In genomic region chr11:132994038-132994502, GRCh38 we compare ENCODE assay signal across 11 cellular contexts.
A peak's percentile ranks its signal among the peaks of the same experiment; 100 is the strongest.
DNase-seq lines count a peak whose midpoint lies in the region; ATAC-seq and TF ChIP-seq lines count a peak whose summit lies in the region.
"Had no signal": no experiment of that assay in that cellular context is flagged by ENCODE, and none has a peak within 500 bp of the region (broad histone marks: within the 10 kb centered on the region; RNA-seq: fewer than 3 reads in every experiment).

No MANE protein-coding gene starts in this region.

- no peak overlapping the region for H3K9ac ChIP-seq in HUES48 (ENCODE audit: low read depth, low read length)

- H3K36me3 ChIP-seq in A673 (ENCODE audit: insufficient read depth, low read length, poor library complexity, severe bottlenecking) (no peaks in the 10 kb centered on the region), HUES48 (ENCODE audit: control insufficient read depth, insufficient read depth, low read length) (no peaks in the 10 kb centered on the region), WERI-Rb-1 (no peaks in the 10 kb centered on the region)

- H3K4me1 ChIP-seq in A673 (ENCODE audit: insufficient read depth, low read length, poor library complexity, severe bottlenecking): peaks cover 13% of the 10 kb centered on the region
- peaks cover 6% of the 10 kb centered on the region; the same call in 1 of the 2 replicates for H3K4me1 ChIP-seq in HUES48 (ENCODE audit: control insufficient read depth, insufficient read depth, low read length)

- H3K27me3 ChIP-seq in A673 (replicated peaks; ENCODE audit: insufficient read depth, low read depth, low read length, poor library complexity): peaks cover 43% of the 10 kb centered on the region
- H3K27me3 ChIP-seq in HUES48 (ENCODE audit: control insufficient read depth, insufficient read depth, low read length): peaks cover 57% of the 10 kb centered on the region
- H3K27me3 ChIP-seq in WERI-Rb-1 (ENCODE audit: insufficient read depth, low read depth, severe bottlenecking): no peaks in the 10 kb centered on the region

- H3K4me3 ChIP-seq in A673 (ENCODE audit: low read depth, low read length, poor library complexity, severe bottlenecking): peak overlapping the region; percentile 10
- H3K4me3 ChIP-seq in HUES48 (ENCODE audit: low read depth, low read length): peak overlapping the region; percentile 58
- H3K4me3 ChIP-seq in WERI-Rb-1 (ENCODE audit: low read depth, low read length): peak overlapping the region; percentile 42

- no peak for ATAC-seq in HG03520 (IDR thresholded peaks at IDR 0.05; ENCODE audit: unreplicated experiment)
- ATAC-seq: left cardiac atrium had no signal

- no TSS peak for BruUV-seq in A673 (replicated peaks; lab: Mats Ljungman, UMichigan)

- H3K27ac ChIP-seq in A673 (ENCODE audit: low read depth, low read length, poor library complexity, severe bottlenecking): no peak overlapping the region
- no peak overlapping the region for H3K27ac ChIP-seq in HUES48 (ENCODE audit: low read depth, low read length)
- no peak overlapping the region for H3K27ac ChIP-seq in WERI-Rb-1

- DNase-seq in A673 (ENCODE audit: low spot score) (peak; percentile 76), WERI-Rb-1 (no peak), left kidney (ENCODE audit: low read depth, low spot score) (peak; percentile 84), GM20000 (ENCODE audit: low spot score) (no peak), mucosa of gallbladder (ENCODE audit: low spot score) (no peak), NCI-H146 (lab: John Stamatoyannopoulos, UW) (no peak)
- DNase-seq: activated naive CD8-positive, alpha-beta T cell treated with anti-CD3 and anti-CD28 coated beads, Interleukin-2, amount 10 ng/mL, durations not matched to agents 7 days and 5 days; KBM-7; left cardiac atrium had no signal

- TF ChIP-seq CTCF in A673 (conservative IDR thresholded peaks at IDR 0.05; ENCODE audit: low read depth, low read length): no peak
- TF ChIP-seq CTCF in WERI-Rb-1 (IDR thresholded peaks at IDR 0.05; ENCODE audit: low read depth, low read length): no peak
- TF ChIP-seq CTCF in GM20000 (IDR thresholded peaks at IDR 0.05; ENCODE audit: extremely low read depth, missing control alignments): no peak

- intact Hi-C loops in A673 (cut with micrococcal nuclease; ENCODE audit: unreplicated experiment): no loop called here

- POLR2A ChIA-PET in A673 (lab: Charles Lee; ENCODE audit: low non-redundant PET): no interaction called here

- CTCF ChIA-PET in A673 (lab: Charles Lee): no interaction called here

- no peaks in the 10 kb centered on the region for H3K9me3 ChIP-seq in A673 (ENCODE audit: low read depth, low read length, poor library complexity, severe bottlenecking)
- no peaks in the 10 kb centered on the region for H3K9me3 ChIP-seq in HUES48 (ENCODE audit: control insufficient read depth, insufficient read depth, low read length)
- H3K9me3 ChIP-seq in WERI-Rb-1 (ENCODE audit: severe bottlenecking): no peaks in the 10 kb centered on the region

Comparison
In these comparisons a context has a peak if more than half of its experiments do, and no peak if none do; other contexts are left out.
1. DNase-seq: peak in A673 (single experiment) and left kidney (single experiment); none in WERI-Rb-1 (single experiment), GM20000 (single experiment), mucosa of gallbladder (single experiment) and NCI-H146 (single experiment).
2. Peak in every context shown above with its lines, with median percentiles within 50 percentile points of each other: H3K4me3 ChIP-seq.